In the genomic region with DNA sequence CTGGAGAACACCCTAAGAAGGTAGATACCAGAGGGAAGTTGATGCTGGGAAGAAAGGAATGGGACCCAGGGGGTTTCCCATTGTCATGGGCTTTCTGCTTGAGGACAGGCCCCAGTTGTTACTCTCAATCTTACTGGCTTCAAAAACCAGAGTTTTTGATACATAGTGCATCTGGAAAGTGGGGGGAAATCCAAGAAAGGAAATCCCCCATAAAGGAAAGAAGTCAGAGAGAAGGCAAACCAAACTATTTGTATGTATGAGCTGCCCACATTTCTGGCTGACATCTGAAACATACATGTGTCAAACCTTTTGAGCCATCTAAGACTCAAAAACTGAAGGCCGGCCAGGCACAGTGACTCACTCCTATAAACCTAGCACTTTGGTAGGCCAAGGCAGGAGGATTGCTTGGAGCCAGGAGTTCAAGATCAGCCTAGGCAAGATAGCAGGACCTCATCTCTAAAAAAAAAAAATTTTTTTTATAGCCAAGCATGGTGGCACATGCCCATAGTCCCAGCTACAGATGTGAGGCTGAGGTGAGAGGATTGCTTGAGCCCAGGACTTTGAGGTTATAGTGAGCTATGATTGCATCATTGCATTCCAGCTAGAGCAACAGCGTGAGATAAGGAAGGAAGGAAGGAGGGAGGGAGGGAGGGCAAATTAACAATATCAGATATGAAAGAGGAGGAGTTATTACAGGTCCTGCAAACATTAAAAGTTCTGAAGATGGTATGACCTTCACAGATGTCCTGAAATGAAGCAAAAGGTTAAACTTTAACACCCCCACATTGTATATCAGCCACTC, we compare ENCODE assay signal across 8 cellular contexts. TPM values are rescaled to one million over a fixed set of nuclear protein-coding genes. Genes with fewer than 3 reads are reported as not detected.
DNase-seq lines count a peak whose midpoint lies in the region; ATAC-seq and FAIRE-seq lines count a peak whose summit lies in the region.

No MANE protein-coding gene starts in this region.

- H3K4me1 Mint-ChIP-seq in activated naive CD4-positive, alpha-beta T cell treated with anti-CD3 and anti-CD28 coated beads, Interleukin-2, amount 10 ng/mL, durations not matched to agents 7 days and 5 days, result peaks cover 5% of the 10 kb centered on the region
- peaks cover 14% of the 10 kb centered on the region for H3K4me1 Mint-ChIP-seq in activated T-cell treated with anti-CD3 and anti-CD28 coated beads, Interleukin-2, amount 50 U/mL, for 4 hours (ENCODE audit: low read depth)

- no peaks in the 10 kb centered on the region for H3K36me3 Mint-ChIP-seq in activated naive CD4-positive, alpha-beta T cell treated with anti-CD3 and anti-CD28 coated beads, Interleukin-2, amount 10 ng/mL, durations not matched to agents 7 days and 5 days
- no peaks in the 10 kb centered on the region for H3K36me3 Mint-ChIP-seq in activated T-cell treated with anti-CD3 and anti-CD28 coated beads, Interleukin-2, amount 50 U/mL, for 4 hours (ENCODE audit: insufficient read depth)

- H3K4me3 Mint-ChIP-seq in activated naive CD4-positive, alpha-beta T cell treated with anti-CD3 and anti-CD28 coated beads, Interleukin-2, amount 10 ng/mL, durations not matched to agents 7 days and 5 days, result no peak overlapping the region
- no peak overlapping the region for H3K4me3 Mint-ChIP-seq in activated T-cell treated with anti-CD3 and anti-CD28 coated beads, Interleukin-2, amount 50 U/mL, for 4 hours

- peak; percentile 40 for DNase-seq in activated naive CD4-positive, alpha-beta T cell treated with Interleukin-2 at 50 U/mL for 16 hours
- no peak for DNase-seq in activated naive CD4-positive, alpha-beta T cell treated with anti-CD3 and anti-CD28 coated beads, Interleukin-2, amount 10 ng/mL, durations not matched to agents 7 days and 5 days
- no peak for DNase-seq in activated T-cell treated with anti-CD3 and anti-CD28 coated beads, Interleukin-2, amount 50 U/mL, for 4 hours
- DNase-seq in stimulated activated naive CD8-positive, alpha-beta T cell treated with anti-CD3 and anti-CD28 coated beads, Interleukin-15, Interleukin-2, amounts not matched to agents 100 U/mL and 50 U/mL, for 24 hours, result peak; percentile 53
- DNase-seq in DMS79 (lab: John Stamatoyannopoulos, UW) (no peak), urothelium cell line (ENCODE audit: low spot score) (no peak)
- no peak for DNase-seq in effector CD4-positive, alpha-beta T cell

- CTCF ChIA-PET in activated naive CD4-positive, alpha-beta T cell treated with anti-CD3 and anti-CD28 coated beads, Interleukin-2, amount 10 ng/mL, durations not matched to agents 7 days and 5 days (lab: Charles Lee), result interaction anchor here (1.0 to 1.9 kb wide), 2 partner anchors 153 to 297 kb away, joined by 3 to 8 read pairs; partner anchors contain the start of gene STK17A

- H3K9me3 Mint-ChIP-seq in activated naive CD4-positive, alpha-beta T cell treated with anti-CD3 and anti-CD28 coated beads, Interleukin-2, amount 10 ng/mL, durations not matched to agents 7 days and 5 days, result no peaks in the 10 kb centered on the region
- H3K9me3 Mint-ChIP-seq in activated T-cell treated with anti-CD3 and anti-CD28 coated beads, Interleukin-2, amount 50 U/mL, for 4 hours, result no peaks in the 10 kb centered on the region

- H3K27me3 Mint-ChIP-seq in activated naive CD4-positive, alpha-beta T cell treated with anti-CD3 and anti-CD28 coated beads, Interleukin-2, amount 10 ng/mL, durations not matched to agents 7 days and 5 days, result peaks cover 14% of the 10 kb centered on the region
- H3K27me3 Mint-ChIP-seq in activated T-cell treated with anti-CD3 and anti-CD28 coated beads, Interleukin-2, amount 50 U/mL, for 4 hours (ENCODE audit: low read depth), result peaks cover 4% of the 10 kb centered on the region

- peak; percentile 75 for ATAC-seq in HG03039 (IDR thresholded peaks at IDR 0.05; ENCODE audit: unreplicated experiment)
- ATAC-seq in activated T-cell treated with anti-CD3 and anti-CD28 coated beads, Interleukin-2, amount 50 U/mL, for 4 hours, result peak; percentile 91 to 93
- peak; percentile 97 for ATAC-seq in stimulated activated naive CD8-positive, alpha-beta T cell treated with anti-CD3 and anti-CD28 coated beads, Interleukin-15, Interleukin-2, amounts not matched to agents 100 U/mL and 50 U/mL, for 24 hours

- FAIRE-seq in urothelium cell line (lab: Jason Lieb, UNC), result no peak

- H3K27ac Mint-ChIP-seq in activated naive CD4-positive, alpha-beta T cell treated with anti-CD3 and anti-CD28 coated beads, Interleukin-2, amount 10 ng/mL, durations not matched to agents 7 days and 5 days, result no peak overlapping the region

RNA-seq across cellular contexts. Expression of gene COA1, which starts 6.7 kb away (rescaled TPM):
- 10 to 100 TPM; 51.4 to 56.7 (median 51.5) TPM for total RNA-seq in activated T-cell treated with anti-CD3 and anti-CD28 coated beads, Interleukin-2, amount 50 U/mL, for 4 hours

RNA-seq across cellular contexts. Expression of gene BLVRA, which starts 22.5 kb away (rescaled TPM):
- total RNA-seq in activated T-cell treated with anti-CD3 and anti-CD28 coated beads, Interleukin-2, amount 50 U/mL, for 4 hours, result 10 to 100 TPM; 20.7 to 24.9 (median 23.7) TPM

Comparison
In these comparisons a context has a peak if more than half of its experiments do, and no peak if none do; other contexts are left out.
1. DNase-seq: peak in activated naive CD4-positive, alpha-beta T cell treated with Interleukin-2 at 50 U/mL for 16 hours (single experiment) and stimulated activated naive CD8-positive, alpha-beta T cell treated with anti-CD3 and anti-CD28 coated beads, Interleukin-15, Interleukin-2, amounts not matched to agents 100 U/mL and 50 U/mL, for 24 hours (single experiment); none in activated naive CD4-positive, alpha-beta T cell treated with anti-CD3 and anti-CD28 coated beads, Interleukin-2, amount 10 ng/mL, durations not matched to agents 7 days and 5 days (single experiment), activated T-cell treated with anti-CD3 and anti-CD28 coated beads, Interleukin-2, amount 50 U/mL, for 4 hours (single experiment), DMS79 (single experiment), effector CD4-positive, alpha-beta T cell (single experiment) and urothelium cell line (single experiment).
2. Peak in every context shown above with its lines, with median percentiles within 50 percentile points of each other: ATAC-seq.